In the genomic region with DNA sequence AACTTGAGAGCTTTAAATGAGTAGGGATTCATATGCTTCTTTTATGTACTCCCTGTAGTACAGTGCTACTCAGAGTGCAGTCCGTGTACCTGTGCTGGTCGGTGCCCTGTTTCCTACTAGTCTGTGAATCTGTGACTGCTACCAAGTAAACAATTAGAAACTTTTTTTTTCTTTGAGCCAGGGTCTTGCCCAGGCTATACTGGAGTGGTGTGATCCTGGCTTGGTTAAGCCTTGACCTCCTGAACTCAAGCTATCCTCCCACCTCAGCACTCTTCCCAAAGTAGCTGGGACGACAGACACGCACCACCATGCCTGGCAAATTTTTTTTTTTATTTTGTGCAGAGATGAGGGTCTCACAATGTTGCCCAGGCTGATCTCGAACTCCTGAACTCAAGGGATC, we compare ENCODE assay signal across 1 cellular context.
TF ChIP-seq lines count a peak whose summit lies in the region.

No MANE protein-coding gene starts in this region.

TF ChIP-seq in HepG2, 621 proteins besides CTCF, POLR2A, EP300 and RAD21 (continued from another document and continues in another):
- TF ChIP-seq FOXA1 (IDR thresholded peaks at IDR 0.05) = no peak
- no peak for TF ChIP-seq FOXA1 (CRISPR knock-in tag; IDR thresholded peaks at IDR 0.05)
- no peak for TF ChIP-seq ZNF224 (CRISPR knock-in tag; IDR thresholded peaks at IDR 0.05)
- TF ChIP-seq POLR2AphosphoS2 (IDR thresholded peaks at IDR 0.05; ENCODE audit: low read depth, low read length) = no peak
- no peak for TF ChIP-seq ZNF75D (CRISPR knock-in tag; IDR thresholded peaks at IDR 0.05; ENCODE audit: borderline replicate concordance)
- TF ChIP-seq ZEB1 (IDR thresholded peaks at IDR 0.05; ENCODE audit: insufficient replicate concordance, low read depth) = no peak
- TF ChIP-seq ZNF746 (CRISPR knock-in tag; IDR thresholded peaks at IDR 0.05) = no peak
- no peak for TF ChIP-seq HIVEP1 (CRISPR knock-in tag; IDR thresholded peaks at IDR 0.05)
- peak; percentile 54; the same call in 1 of the 2 replicates for TF ChIP-seq NR2F6 (IDR thresholded peaks at IDR 0.05)
- TF ChIP-seq NR2F6 (CRISPR knock-in tag; IDR thresholded peaks at IDR 0.05) = peak; percentile 70
- no peak for TF ChIP-seq ARNT2 (CRISPR knock-in tag; IDR thresholded peaks at IDR 0.05; ENCODE audit: low read depth)
- TF ChIP-seq ZNF564 (CRISPR knock-in tag; IDR thresholded peaks at IDR 0.05) = no peak
- TF ChIP-seq ZNF556 (CRISPR knock-in tag; IDR thresholded peaks at IDR 0.05; ENCODE audit: borderline replicate concordance) = no peak
- no peak for TF ChIP-seq ZNF749 (CRISPR knock-in tag; IDR thresholded peaks at IDR 0.05; ENCODE audit: borderline replicate concordance)
- no peak for TF ChIP-seq ZNF777 (CRISPR knock-in tag; IDR thresholded peaks at IDR 0.05)
- no peak for TF ChIP-seq ZNF652 (CRISPR knock-in tag; IDR thresholded peaks at IDR 0.05; ENCODE audit: borderline replicate concordance, low read depth)
- TF ChIP-seq ZNF709 (CRISPR knock-in tag; IDR thresholded peaks at IDR 0.05) = no peak
- TF ChIP-seq ZNF251 (CRISPR knock-in tag; IDR thresholded peaks at IDR 0.05) = no peak
- TF ChIP-seq GFI1 (CRISPR knock-in tag; IDR thresholded peaks at IDR 0.05; ENCODE audit: borderline replicate concordance) = no peak
- TF ChIP-seq, protein P1, sequence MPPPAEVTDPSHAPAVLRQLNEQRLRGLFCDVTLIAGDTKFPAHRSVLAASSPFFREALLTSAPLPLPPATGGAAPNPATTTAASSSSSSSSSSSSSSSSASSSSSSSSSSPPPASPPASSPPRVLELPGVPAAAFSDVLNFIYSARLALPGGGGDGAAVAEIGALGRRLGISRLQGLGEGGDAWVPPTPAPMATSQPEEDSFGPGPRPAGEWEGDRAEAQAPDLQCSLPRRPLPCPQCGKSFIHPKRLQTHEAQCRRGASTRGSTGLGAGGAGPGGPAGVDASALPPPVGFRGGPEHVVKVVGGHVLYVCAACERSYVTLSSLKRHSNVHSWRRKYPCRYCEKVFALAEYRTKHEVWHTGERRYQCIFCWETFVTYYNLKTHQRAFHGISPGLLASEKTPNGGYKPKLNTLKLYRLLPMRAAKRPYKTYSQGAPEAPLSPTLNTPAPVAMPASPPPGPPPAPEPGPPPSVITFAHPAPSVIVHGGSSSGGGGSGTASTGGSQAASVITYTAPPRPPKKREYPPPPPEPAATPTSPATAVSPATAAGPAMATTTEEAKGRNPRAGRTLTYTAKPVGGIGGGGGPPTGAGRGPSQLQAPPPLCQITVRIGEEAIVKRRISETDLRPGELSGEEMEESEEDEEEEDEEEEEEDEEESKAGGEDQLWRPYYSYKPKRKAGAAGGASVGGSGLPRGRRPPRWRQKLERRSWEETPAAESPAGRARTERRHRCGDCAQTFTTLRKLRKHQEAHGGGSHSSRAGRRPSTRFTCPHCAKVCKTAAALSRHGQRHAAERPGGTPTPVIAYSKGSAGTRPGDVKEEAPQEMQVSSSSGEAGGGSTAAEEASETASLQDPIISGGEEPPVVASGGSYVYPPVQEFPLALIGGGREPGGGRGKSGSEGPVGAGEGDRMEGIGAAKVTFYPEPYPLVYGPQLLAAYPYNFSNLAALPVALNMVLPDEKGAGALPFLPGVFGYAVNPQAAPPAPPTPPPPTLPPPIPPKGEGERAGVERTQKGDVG (CRISPR knock-in tag; IDR thresholded peaks at IDR 0.05; ENCODE audit: borderline replicate concordance) = no peak
- TF ChIP-seq, protein P2, sequence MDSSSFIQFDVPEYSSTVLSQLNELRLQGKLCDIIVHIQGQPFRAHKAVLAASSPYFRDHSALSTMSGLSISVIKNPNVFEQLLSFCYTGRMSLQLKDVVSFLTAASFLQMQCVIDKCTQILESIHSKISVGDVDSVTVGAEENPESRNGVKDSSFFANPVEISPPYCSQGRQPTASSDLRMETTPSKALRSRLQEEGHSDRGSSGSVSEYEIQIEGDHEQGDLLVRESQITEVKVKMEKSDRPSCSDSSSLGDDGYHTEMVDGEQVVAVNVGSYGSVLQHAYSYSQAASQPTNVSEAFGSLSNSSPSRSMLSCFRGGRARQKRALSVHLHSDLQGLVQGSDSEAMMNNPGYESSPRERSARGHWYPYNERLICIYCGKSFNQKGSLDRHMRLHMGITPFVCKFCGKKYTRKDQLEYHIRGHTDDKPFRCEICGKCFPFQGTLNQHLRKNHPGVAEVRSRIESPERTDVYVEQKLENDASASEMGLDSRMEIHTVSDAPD (CRISPR knock-in tag; IDR thresholded peaks at IDR 0.05) = no peak
- TF ChIP-seq, protein P3, sequence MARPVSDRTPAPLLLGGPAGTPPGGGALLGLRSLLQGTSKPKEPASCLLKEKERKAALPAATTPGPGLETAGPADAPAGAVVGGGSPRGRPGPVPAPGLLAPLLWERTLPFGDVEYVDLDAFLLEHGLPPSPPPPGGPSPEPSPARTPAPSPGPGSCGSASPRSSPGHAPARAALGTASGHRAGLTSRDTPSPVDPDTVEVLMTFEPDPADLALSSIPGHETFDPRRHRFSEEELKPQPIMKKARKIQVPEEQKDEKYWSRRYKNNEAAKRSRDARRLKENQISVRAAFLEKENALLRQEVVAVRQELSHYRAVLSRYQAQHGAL (CRISPR knock-in tag; IDR thresholded peaks at IDR 0.05; ENCODE audit: not compliant biosample characterization) = no peak
- TF ChIP-seq NCOA2 (CRISPR knock-in tag; IDR thresholded peaks at IDR 0.05) = 0 out of 2 replicates have a peak, but pooled peaks have one; percentile 24
- TF ChIP-seq U2AF1 (optimal IDR thresholded peaks at IDR 0.05; ENCODE audit: low read depth, low read length) = no peak
- TF ChIP-seq, protein P4, sequence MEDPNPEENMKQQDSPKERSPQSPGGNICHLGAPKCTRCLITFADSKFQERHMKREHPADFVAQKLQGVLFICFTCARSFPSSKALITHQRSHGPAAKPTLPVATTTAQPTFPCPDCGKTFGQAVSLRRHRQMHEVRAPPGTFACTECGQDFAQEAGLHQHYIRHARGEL (CRISPR knock-in tag; IDR thresholded peaks at IDR 0.05) = no peak
- TF ChIP-seq TCF12 (IDR thresholded peaks at IDR 0.05) = no peak
- TF ChIP-seq TCF12 (CRISPR knock-in tag; IDR thresholded peaks at IDR 0.05) = no peak
- TF ChIP-seq ZNF792 (CRISPR knock-in tag; IDR thresholded peaks at IDR 0.05) = no peak
- no peak for TF ChIP-seq REPIN1 (CRISPR knock-in tag; IDR thresholded peaks at IDR 0.05; ENCODE audit: borderline replicate concordance, low read depth)
- no peak for TF ChIP-seq ZKSCAN1 (IDR thresholded peaks at IDR 0.05; ENCODE audit: low read length)
- no peak for TF ChIP-seq CREM (IDR thresholded peaks at IDR 0.05)
- TF ChIP-seq CREM (CRISPR knock-in tag; IDR thresholded peaks at IDR 0.05) = no peak
- no peak for TF ChIP-seq SOX5 (CRISPR knock-in tag; IDR thresholded peaks at IDR 0.05; ENCODE audit: borderline replicate concordance)
- TF ChIP-seq, protein P5, sequence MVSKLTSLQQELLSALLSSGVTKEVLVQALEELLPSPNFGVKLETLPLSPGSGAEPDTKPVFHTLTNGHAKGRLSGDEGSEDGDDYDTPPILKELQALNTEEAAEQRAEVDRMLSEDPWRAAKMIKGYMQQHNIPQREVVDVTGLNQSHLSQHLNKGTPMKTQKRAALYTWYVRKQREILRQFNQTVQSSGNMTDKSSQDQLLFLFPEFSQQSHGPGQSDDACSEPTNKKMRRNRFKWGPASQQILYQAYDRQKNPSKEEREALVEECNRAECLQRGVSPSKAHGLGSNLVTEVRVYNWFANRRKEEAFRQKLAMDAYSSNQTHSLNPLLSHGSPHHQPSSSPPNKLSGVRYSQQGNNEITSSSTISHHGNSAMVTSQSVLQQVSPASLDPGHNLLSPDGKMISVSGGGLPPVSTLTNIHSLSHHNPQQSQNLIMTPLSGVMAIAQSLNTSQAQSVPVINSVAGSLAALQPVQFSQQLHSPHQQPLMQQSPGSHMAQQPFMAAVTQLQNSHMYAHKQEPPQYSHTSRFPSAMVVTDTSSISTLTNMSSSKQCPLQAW (CRISPR knock-in tag; IDR thresholded peaks at IDR 0.05) = no peak
- no peak for TF ChIP-seq KLF15 (CRISPR knock-in tag; IDR thresholded peaks at IDR 0.05; ENCODE audit: borderline replicate concordance)
- TF ChIP-seq, protein P6, sequence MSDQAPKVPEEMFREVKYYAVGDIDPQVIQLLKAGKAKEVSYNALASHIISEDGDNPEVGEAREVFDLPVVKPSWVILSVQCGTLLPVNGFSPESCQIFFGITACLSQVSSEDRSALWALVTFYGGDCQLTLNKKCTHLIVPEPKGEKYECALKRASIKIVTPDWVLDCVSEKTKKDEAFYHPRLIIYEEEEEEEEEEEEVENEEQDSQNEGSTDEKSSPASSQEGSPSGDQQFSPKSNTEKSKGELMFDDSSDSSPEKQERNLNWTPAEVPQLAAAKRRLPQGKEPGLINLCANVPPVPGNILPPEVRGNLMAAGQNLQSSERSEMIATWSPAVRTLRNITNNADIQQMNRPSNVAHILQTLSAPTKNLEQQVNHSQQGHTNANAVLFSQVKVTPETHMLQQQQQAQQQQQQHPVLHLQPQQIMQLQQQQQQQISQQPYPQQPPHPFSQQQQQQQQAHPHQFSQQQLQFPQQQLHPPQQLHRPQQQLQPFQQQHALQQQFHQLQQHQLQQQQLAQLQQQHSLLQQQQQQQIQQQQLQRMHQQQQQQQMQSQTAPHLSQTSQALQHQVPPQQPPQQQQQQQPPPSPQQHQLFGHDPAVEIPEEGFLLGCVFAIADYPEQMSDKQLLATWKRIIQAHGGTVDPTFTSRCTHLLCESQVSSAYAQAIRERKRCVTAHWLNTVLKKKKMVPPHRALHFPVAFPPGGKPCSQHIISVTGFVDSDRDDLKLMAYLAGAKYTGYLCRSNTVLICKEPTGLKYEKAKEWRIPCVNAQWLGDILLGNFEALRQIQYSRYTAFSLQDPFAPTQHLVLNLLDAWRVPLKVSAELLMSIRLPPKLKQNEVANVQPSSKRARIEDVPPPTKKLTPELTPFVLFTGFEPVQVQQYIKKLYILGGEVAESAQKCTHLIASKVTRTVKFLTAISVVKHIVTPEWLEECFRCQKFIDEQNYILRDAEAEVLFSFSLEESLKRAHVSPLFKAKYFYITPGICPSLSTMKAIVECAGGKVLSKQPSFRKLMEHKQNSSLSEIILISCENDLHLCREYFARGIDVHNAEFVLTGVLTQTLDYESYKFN (CRISPR knock-in tag; conservative IDR thresholded peaks at IDR 0.05) = 0 out of 2 replicates have a peak, but pooled peaks have one; percentile 15
- TF ChIP-seq, protein P7, sequence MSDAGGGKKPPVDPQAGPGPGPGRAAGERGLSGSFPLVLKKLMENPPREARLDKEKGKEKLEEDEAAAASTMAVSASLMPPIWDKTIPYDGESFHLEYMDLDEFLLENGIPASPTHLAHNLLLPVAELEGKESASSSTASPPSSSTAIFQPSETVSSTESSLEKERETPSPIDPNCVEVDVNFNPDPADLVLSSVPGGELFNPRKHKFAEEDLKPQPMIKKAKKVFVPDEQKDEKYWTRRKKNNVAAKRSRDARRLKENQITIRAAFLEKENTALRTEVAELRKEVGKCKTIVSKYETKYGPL (CRISPR knock-in tag; IDR thresholded peaks at IDR 0.05) = no peak
- TF ChIP-seq NFYB (CRISPR knock-in tag; IDR thresholded peaks at IDR 0.05) = no peak
- no peak for TF ChIP-seq ZNF256 (CRISPR knock-in tag; conservative IDR thresholded peaks at IDR 0.05)
- no peak for TF ChIP-seq HMG20A (CRISPR knock-in tag; IDR thresholded peaks at IDR 0.05; ENCODE audit: borderline replicate concordance)
- TF ChIP-seq, protein P8, sequence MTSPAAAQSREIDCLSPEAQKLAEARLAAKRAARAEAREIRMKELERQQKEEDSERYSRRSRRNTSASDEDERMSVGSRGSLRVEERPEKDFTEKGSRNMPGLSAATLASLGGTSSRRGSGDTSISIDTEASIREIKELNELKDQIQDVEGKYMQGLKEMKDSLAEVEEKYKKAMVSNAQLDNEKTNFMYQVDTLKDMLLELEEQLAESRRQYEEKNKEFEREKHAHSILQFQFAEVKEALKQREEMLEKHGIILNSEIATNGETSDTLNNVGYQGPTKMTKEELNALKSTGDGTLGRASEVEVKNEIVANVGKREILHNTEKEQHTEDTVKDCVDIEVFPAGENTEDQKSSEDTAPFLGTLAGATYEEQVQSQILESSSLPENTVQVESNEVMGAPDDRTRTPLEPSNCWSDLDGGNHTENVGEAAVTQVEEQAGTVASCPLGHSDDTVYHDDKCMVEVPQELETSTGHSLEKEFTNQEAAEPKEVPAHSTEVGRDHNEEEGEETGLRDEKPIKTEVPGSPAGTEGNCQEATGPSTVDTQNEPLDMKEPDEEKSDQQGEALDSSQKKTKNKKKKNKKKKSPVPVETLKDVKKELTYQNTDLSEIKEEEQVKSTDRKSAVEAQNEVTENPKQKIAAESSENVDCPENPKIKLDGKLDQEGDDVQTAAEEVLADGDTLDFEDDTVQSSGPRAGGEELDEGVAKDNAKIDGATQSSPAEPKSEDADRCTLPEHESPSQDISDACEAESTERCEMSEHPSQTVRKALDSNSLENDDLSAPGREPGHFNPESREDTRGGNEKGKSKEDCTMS (CRISPR knock-in tag; conservative IDR thresholded peaks at IDR 0.05) = no peak
- no peak for TF ChIP-seq PPARG (CRISPR knock-in tag; conservative IDR thresholded peaks at IDR 0.05)
- no peak for TF ChIP-seq PHF5A (CRISPR knock-in tag; IDR thresholded peaks at IDR 0.05; ENCODE audit: low read depth, unreplicated experiment)
- TF ChIP-seq, protein P9, sequence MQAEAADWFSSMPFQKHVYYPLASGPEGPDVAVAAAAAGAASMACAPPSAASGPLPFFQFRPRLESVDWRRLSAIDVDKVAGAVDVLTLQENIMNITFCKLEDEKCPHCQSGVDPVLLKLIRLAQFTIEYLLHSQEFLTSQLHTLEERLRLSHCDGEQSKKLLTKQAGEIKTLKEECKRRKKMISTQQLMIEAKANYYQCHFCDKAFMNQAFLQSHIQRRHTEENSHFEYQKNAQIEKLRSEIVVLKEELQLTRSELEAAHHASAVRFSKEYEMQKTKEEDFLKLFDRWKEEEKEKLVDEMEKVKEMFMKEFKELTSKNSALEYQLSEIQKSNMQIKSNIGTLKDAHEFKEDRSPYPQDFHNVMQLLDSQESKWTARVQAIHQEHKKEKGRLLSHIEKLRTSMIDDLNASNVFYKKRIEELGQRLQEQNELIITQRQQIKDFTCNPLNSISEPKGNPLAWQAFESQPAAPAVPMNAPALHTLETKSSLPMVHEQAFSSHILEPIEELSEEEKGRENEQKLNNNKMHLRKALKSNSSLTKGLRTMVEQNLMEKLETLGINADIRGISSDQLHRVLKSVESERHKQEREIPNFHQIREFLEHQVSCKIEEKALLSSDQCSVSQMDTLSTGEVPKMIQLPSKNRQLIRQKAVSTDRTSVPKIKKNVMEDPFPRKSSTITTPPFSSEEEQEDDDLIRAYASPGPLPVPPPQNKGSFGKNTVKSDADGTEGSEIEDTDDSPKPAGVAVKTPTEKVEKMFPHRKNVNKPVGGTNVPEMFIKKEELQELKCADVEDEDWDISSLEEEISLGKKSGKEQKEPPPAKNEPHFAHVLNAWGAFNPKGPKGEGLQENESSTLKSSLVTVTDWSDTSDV (CRISPR knock-in tag; IDR thresholded peaks at IDR 0.05) = no peak
- no peak for TF ChIP-seq TAF15 (IDR thresholded peaks at IDR 0.05; ENCODE audit: low read depth, low read length, poor library complexity, severe bottlenecking)
- TF ChIP-seq, protein P10, sequence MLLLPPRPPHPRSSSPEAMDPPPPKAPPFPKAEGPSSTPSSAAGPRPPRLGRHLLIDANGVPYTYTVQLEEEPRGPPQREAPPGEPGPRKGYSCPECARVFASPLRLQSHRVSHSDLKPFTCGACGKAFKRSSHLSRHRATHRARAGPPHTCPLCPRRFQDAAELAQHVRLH (CRISPR knock-in tag; IDR thresholded peaks at IDR 0.05; ENCODE audit: borderline replicate concordance, low read depth) = no peak
- no peak for TF ChIP-seq PLRG1 (conservative IDR thresholded peaks at IDR 0.05)
- TF ChIP-seq RARA (CRISPR knock-in tag; IDR thresholded peaks at IDR 0.05) = peak; percentile 65
- TF ChIP-seq KLF11 (CRISPR knock-in tag; IDR thresholded peaks at IDR 0.05) = no peak
- TF ChIP-seq ZNF33B (CRISPR knock-in tag; IDR thresholded peaks at IDR 0.05) = no peak
- 0 out of 2 replicates have a peak, but pooled peaks have one; percentile 39 for TF ChIP-seq NR2F2 (IDR thresholded peaks at IDR 0.05; ENCODE audit: borderline replicate concordance, low read depth)
- peak; percentile 39; the same call in 1 of the 2 replicates for TF ChIP-seq HNF4A (CRISPR knock-in tag; IDR thresholded peaks at IDR 0.05)
- no peak for TF ChIP-seq DPF2 (CRISPR knock-in tag; IDR thresholded peaks at IDR 0.05; ENCODE audit: borderline replicate concordance, low read depth)
